In the genomic region with DNA sequence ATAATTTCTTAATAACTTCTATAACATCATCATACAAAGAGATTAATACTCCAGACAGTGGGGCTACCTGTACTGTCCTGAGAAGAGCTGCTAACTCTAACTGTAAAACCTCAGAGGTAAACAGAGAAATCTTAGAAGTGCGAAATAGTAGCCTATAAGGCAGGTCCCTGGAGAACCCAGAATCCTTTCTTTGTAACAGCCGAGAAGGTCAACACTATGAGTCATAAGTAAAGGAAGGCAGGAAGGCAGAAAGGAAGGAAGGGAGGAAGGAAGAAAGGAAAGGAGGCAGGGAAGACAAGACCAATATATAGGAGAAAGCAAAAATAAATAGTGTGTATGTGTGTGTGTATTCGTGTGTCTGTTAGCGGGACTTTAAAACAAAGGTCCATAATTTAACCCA, we compare ENCODE assay signal across 21 cellular contexts.
DNase-seq lines count a peak whose midpoint lies in the region; ATAC-seq, FAIRE-seq and TF ChIP-seq lines count a peak whose summit lies in the region.
"Had no signal": no experiment of that assay in that cellular context is flagged by ENCODE, and none has a peak within 500 bp of the region (broad histone marks: within the 10 kb centered on the region; RNA-seq: fewer than 3 reads in every experiment).

No MANE protein-coding gene starts in this region.

- no peak for FAIRE-seq in H1 (lab: Jason Lieb, UNC)

- H3K9ac ChIP-seq in HUES48 (ENCODE audit: low read depth, low read length) (no peak overlapping the region), H1 (replicated peaks in 1 of 4; ENCODE audit: extremely low read depth in 1 of 4, low read depth in 3 of 4, low read length in 3 of 4) (no peak overlapping the region)
- H3K9ac ChIP-seq: BLaER1 treated with 17β-estradiol and CSF1 and Interleukin-3, amounts not matched to agents 10 nM and 100 nM had no signal

- no peak overlapping the region for H3K4ac ChIP-seq in H1 (replicated peaks; ENCODE audit: insufficient read length, low read depth, low read length)

- peak overlapping the region; percentile 43 for H3K56ac ChIP-seq in H1 (replicated peaks; ENCODE audit: insufficient read length, low read depth, low read length)

- peak overlapping the region; percentile 94 for H3K27ac ChIP-seq in HUES48 (ENCODE audit: low read depth, low read length)
- peak overlapping the region; percentile 39; the same call in 1 of the 2 replicates for H3K27ac ChIP-seq in H1 (ENCODE audit: low read depth, low read length)
- no peak overlapping the region for H3K27ac ChIP-seq in Peyer's patch
- H3K27ac ChIP-seq: BLaER1 treated with 17β-estradiol and CSF1 and Interleukin-3, amounts not matched to agents 10 nM and 100 nM had no signal

- H2BK15ac ChIP-seq in H1 (ENCODE audit: low read length) = no peak overlapping the region

- H2AK5ac ChIP-seq in H1 (ENCODE audit: low read depth, low read length) = no peak overlapping the region

- H3K9me3 ChIP-seq in HUES48 (ENCODE audit: control insufficient read depth, insufficient read depth, low read length) (peaks cover 20% of the 10 kb centered on the region), H1 (ENCODE audit: insufficient read depth in 2 of 2, low read depth in 1 of 2, low read length in 1 of 2) (peaks cover 9 to 11% of the 10 kb centered on the region in 2 experiments; a peak in 3 of 4 replicates), Peyer's patch (no peaks in the 10 kb centered on the region)
- H3K9me3 ChIP-seq: BLaER1 treated with 17β-estradiol and CSF1 and Interleukin-3, amounts not matched to agents 10 nM and 100 nM; MG63 had no signal

- H3K36me3 ChIP-seq in HUES48 (ENCODE audit: control insufficient read depth, insufficient read depth, low read length) = no peaks in the 10 kb centered on the region
- peaks cover 0 to 4% (median 0%) of the 10 kb centered on the region in 4 experiments; a peak in 1 of 8 replicates for H3K36me3 ChIP-seq in H1 (ENCODE audit: control insufficient read depth in 2 of 4, insufficient read depth in 4 of 4, low read length in 3 of 4)
- H3K36me3 ChIP-seq in Peyer's patch = no peaks in the 10 kb centered on the region
- H3K36me3 ChIP-seq: BLaER1 treated with 17β-estradiol and CSF1 and Interleukin-3, amounts not matched to agents 10 nM and 100 nM; MG63 had no signal

- POLR2A ChIA-PET in H1 (lab: Charles Lee; ENCODE audit: partially characterized antibody) = interaction anchor here (1.0 to 1.3 kb wide), 2 partner anchors 9 to 11 kb away, joined by 3 read pairs; no protein-coding TSS in a partner anchor

- H3K4me3 ChIP-seq in HUES48 (ENCODE audit: low read depth, low read length) (no peak overlapping the region; the same call in 1 of the 2 replicates), H1 (ENCODE audit: extremely low read depth in 1 of 4, insufficient read depth in 2 of 4, low read depth in 3 of 4, low read length in 4 of 4) (peak overlapping the region in 1 of 4 experiments; percentile 34; a peak in 1 of 8 replicates), Peyer's patch (no peak overlapping the region)
- H3K4me3 ChIP-seq: BLaER1 treated with 17β-estradiol and CSF1 and Interleukin-3, amounts not matched to agents 10 nM and 100 nM; MG63 had no signal

- ATAC-seq in GM21515 (IDR thresholded peaks at IDR 0.05; ENCODE audit: unreplicated experiment) = no peak
- ATAC-seq: CD8-positive, alpha-beta T cell; HCT116 had no signal

- no peaks in the 10 kb centered on the region for H4K20me1 ChIP-seq in H1 (replicated peaks in 1 of 2; ENCODE audit: control insufficient read depth in 1 of 2, insufficient read depth in 2 of 2, low read length in 2 of 2)
- H4K20me1 ChIP-seq: BLaER1 treated with 17β-estradiol and CSF1 and Interleukin-3, amounts not matched to agents 10 nM and 100 nM had no signal

- CTCF ChIA-PET in H1 (lab: Charles Lee; ENCODE audit: partially characterized antibody) = no interaction called here

- H2BK120ac ChIP-seq in H1 (replicated peaks; ENCODE audit: low read depth, low read length) = no peak overlapping the region

- H4K5ac ChIP-seq in H1 (ENCODE audit: insufficient read length, low read depth, low read length) = no peak overlapping the region

- no peak overlapping the region for H3K18ac ChIP-seq in H1 (ENCODE audit: extremely low read depth, low read length)

- no peak overlapping the region for H4K8ac ChIP-seq in H1 (ENCODE audit: extremely low read depth, insufficient read depth, low read length)

- DNase-seq in ELF-1 (ENCODE audit: low read depth, low spot score) = peak; percentile 18
- no peak for DNase-seq in H1 (ENCODE audit: low read depth in 1 of 2, low spot score in 2 of 2)
- peak; percentile 12 for DNase-seq in iPS-NIHi7 (ENCODE audit: extremely low spot score)
- DNase-seq in Peyer's patch = no peak
- no peak for DNase-seq in OCI-M1 (lab: John Stamatoyannopoulos, UW)
- DNase-seq in UCSD-AML1 (lab: John Stamatoyannopoulos, UW; ENCODE audit: unreplicated experiment) = no peak
- DNase-seq: CD8-positive, alpha-beta T cell; DMS53; Karpas-422; MG63; NCI-H1048; NCI-H1436; NCI-H1930; NCI-H69; NK-92 treated with Interleukin-12 subunit alpha and Interleukin-12 subunit beta, amount 100 ng/mL, for 24 hours; RPMI8226; SHP77 treated with DMSO at 0.1 percent for 48 hours had no signal

- H3K23me2 ChIP-seq in H1 (ENCODE audit: low read depth, low read length) = no peaks in the 10 kb centered on the region; the same call in 1 of the 2 replicates

- H3K79me1 ChIP-seq in H1 (ENCODE audit: low read depth, low read length) = no peaks in the 10 kb centered on the region

- no peak overlapping the region for H2AFZ ChIP-seq in H1 (ENCODE audit: low read length)

- no peak overlapping the region for H3K23ac ChIP-seq in H1 (ENCODE audit: insufficient read length)

- H3K4me1 ChIP-seq in HUES48 (ENCODE audit: control insufficient read depth, insufficient read depth, low read length) (peaks cover 27% of the 10 kb centered on the region), H1 (replicated peaks in 1 of 4; ENCODE audit: control insufficient read depth in 3 of 4, insufficient read depth in 4 of 4, low read length in 3 of 4) (peaks cover 0 to 15% (median 7%) of the 10 kb centered on the region in 4 experiments; a peak in 3 of 7 replicates), Peyer's patch (no peaks in the 10 kb centered on the region)
- H3K4me1 ChIP-seq: BLaER1 treated with 17β-estradiol and CSF1 and Interleukin-3, amounts not matched to agents 10 nM and 100 nM had no signal

- no peak for TF ChIP-seq EP300 in H1 (IDR thresholded peaks at IDR 0.05; ENCODE audit: borderline replicate concordance in 1 of 2, low read depth in 2 of 2, low read length in 2 of 2)

- TF ChIP-seq POLR2A in H1 (IDR thresholded peaks at IDR 0.05; ENCODE audit: control extremely low read depth in 1 of 2, low read depth in 2 of 2, low read length in 2 of 2) (no peak), Peyer's patch (IDR thresholded peaks at IDR 0.05) (no peak)

- H3K27me3 ChIP-seq in HUES48 (ENCODE audit: control insufficient read depth, insufficient read depth, low read length) (no peaks in the 10 kb centered on the region), H1 (replicated peaks in 1 of 4; ENCODE audit: control insufficient read depth in 3 of 4, extremely low read depth in 1 of 4, insufficient read depth in 3 of 4, low read length in 3 of 4) (no peaks in the 10 kb centered on the region), Peyer's patch (no peaks in the 10 kb centered on the region)
- H3K27me3 ChIP-seq: BLaER1 treated with 17β-estradiol and CSF1 and Interleukin-3, amounts not matched to agents 10 nM and 100 nM; MG63 had no signal

- TF ChIP-seq CTCF in H1 (IDR thresholded peaks at IDR 0.05; ENCODE audit: control extremely low read depth in 1 of 3, insufficient read depth in 1 of 3, low read depth in 1 of 3, low read length in 3 of 3) = no peak
- no peak for TF ChIP-seq CTCF in Peyer's patch (IDR thresholded peaks at IDR 0.05)

- H4K91ac ChIP-seq in H1 (replicated peaks; ENCODE audit: insufficient read length, low read length) = no peak overlapping the region

- WGBS in H1 (ENCODE audit: extremely low coverage in 1 of 2, insufficient coverage in 1 of 2, insufficient read length in 1 of 2, insufficient replicate concordance in 2 of 2, low coverage in 1 of 2, low lambda C conversion rate in 2 of 2, missing lambda C conversion rate in 1 of 2), 2 experiments = 79% methylated on average over 4 of the region's 4 CpGs; no CpG with 5 or more reads in 1 of the 2 experiments

- no peak for TF ChIP-seq RAD21 in H1 (IDR thresholded peaks at IDR 0.05 in 1 of 2, conservative IDR thresholded peaks at IDR 0.05 in 1 of 2; ENCODE audit: low read depth in 2 of 2, low read length in 2 of 2)

- no peaks in the 10 kb centered on the region for H3K79me2 ChIP-seq in H1 (ENCODE audit: control insufficient read depth in 1 of 2, insufficient read depth in 2 of 2, low read length in 2 of 2)

- peak overlapping the region; percentile 22; the same call in 1 of the 2 replicates for H2BK5ac ChIP-seq in H1 (ENCODE audit: low read depth, low read length)

- H3K14ac ChIP-seq in H1 (ENCODE audit: insufficient read length) = no peak overlapping the region

- H2BK12ac ChIP-seq in H1 (ENCODE audit: low read depth, low read length) = no peak overlapping the region

- no peak overlapping the region for H2BK20ac ChIP-seq in H1 (ENCODE audit: low read length)

- peak overlapping the region; percentile 22 to 23; a peak in 3 of 4 replicates for H3K4me2 ChIP-seq in H1 (ENCODE audit: insufficient read depth in 1 of 2, low read depth in 2 of 2, low read length in 2 of 2)
- H3K4me2 ChIP-seq: BLaER1 treated with 17β-estradiol and CSF1 and Interleukin-3, amounts not matched to agents 10 nM and 100 nM had no signal

TF ChIP-seq in H1, 55 proteins besides CTCF, POLR2A, EP300 and RAD21:
- 0 out of 2 replicates have a peak, but pooled peaks have one; percentile 40 for TF ChIP-seq JUND (IDR thresholded peaks at IDR 0.05; ENCODE audit: low read length)
- TF ChIP-seq NANOG (IDR thresholded peaks at IDR 0.05; ENCODE audit: insufficient read depth, low read depth, low read length, poor library complexity, severe bottlenecking) = no peak

Comparison
In these comparisons a context has a peak if more than half of its experiments do, and no peak if none do; other contexts are left out.
1. DNase-seq: peak in ELF-1 (single experiment) and iPS-NIHi7 (single experiment); none in H1 (0 of 2), Peyer's patch (0 of 3), OCI-M1 (single experiment) and UCSD-AML1 (single experiment).
2. H3K27ac ChIP-seq: peak in HUES48 (single experiment) and H1 (single experiment); none in Peyer's patch (0 of 4).